1 cellular context compared by ENCODE assay signal in the genomic region with DNA sequence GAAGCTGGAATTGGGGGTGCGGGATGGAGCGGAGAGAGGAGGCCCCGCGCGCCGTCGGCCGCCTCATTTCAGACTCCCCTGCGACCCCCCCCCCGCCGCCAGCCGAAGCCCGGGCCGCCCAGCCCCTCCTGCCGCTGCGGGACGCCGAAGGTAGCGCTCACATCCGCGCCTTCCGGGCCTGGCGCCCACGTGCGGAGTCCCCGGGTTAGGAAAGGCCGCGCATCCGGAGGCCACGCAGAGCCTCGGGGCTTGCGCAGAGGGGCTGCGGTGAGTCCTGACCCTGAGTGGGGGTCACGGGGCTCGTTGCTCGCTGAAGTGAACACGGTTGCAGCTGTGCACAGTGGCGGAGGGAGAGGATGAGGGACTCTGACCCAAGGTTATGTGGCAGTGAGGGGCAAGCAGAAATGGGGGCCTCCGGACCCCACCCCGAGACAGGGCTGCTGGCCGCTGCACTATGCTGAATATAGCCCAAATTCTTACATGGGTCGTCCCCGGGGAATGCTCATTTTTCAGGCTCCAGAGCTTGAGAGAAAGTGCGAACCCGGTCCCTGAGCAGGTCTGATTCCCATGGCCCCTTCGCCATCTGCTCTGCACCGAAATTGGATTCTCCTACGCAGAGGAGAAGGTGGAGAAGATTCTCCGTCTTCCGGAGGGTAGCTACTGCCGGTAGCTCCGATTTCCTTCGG.
TF ChIP-seq lines count a peak whose summit lies in the region.

No MANE protein-coding gene starts in this region.

TF ChIP-seq in K562, 482 proteins besides CTCF, POLR2A, EP300 and RAD21 (continued from another document and continues in another):
- peak in 1 of 2 experiments; percentile 95; a peak in 2 of 4 replicates for TF ChIP-seq UBTF (IDR thresholded peaks at IDR 0.05; ENCODE audit: borderline replicate concordance in 1 of 2, low read depth in 2 of 2, low read length in 2 of 2)
- TF ChIP-seq CEBPZ (IDR thresholded peaks at IDR 0.05; ENCODE audit: borderline replicate concordance, low read depth, low read length), result no peak
- TF ChIP-seq ZNF583 (CRISPR knock-in tag; IDR thresholded peaks at IDR 0.05), result peak; percentile 16; the same call in 1 of the 2 replicates
- TF ChIP-seq NEUROD1 (IDR thresholded peaks at IDR 0.05; ENCODE audit: borderline replicate concordance, low read depth, low read length, partially characterized antibody), result peak; percentile 7
- no peak for TF ChIP-seq POLR2AphosphoS2 (IDR thresholded peaks at IDR 0.05; ENCODE audit: low read length)
- no peak for TF ChIP-seq TRIM24 (IDR thresholded peaks at IDR 0.05)
- TF ChIP-seq TCF7 (IDR thresholded peaks at IDR 0.05; ENCODE audit: borderline replicate concordance), result no peak
- peak; percentile 71 for TF ChIP-seq ETV5 (CRISPR knock-in tag; IDR thresholded peaks at IDR 0.05; ENCODE audit: low read depth)
- TF ChIP-seq SP2 (IDR thresholded peaks at IDR 0.05; ENCODE audit: extremely low read depth, low read depth, low read length, poor library complexity, severe bottlenecking), result no peak
- TF ChIP-seq ZBED1 (IDR thresholded peaks at IDR 0.05), result no peak
- TF ChIP-seq RNF2 (IDR thresholded peaks at IDR 0.05), result peak; percentile 63; the same call in 1 of the 2 replicates
- no peak for TF ChIP-seq GTF2F1 (IDR thresholded peaks at IDR 0.05; ENCODE audit: low read depth, low read length)
- TF ChIP-seq POLR2G (IDR thresholded peaks at IDR 0.05; ENCODE audit: low read depth, low read length), result peak; percentile 71
- TF ChIP-seq POLR2H (tag; IDR thresholded peaks at IDR 0.05; ENCODE audit: low read depth), result no peak
- no peak for TF ChIP-seq HNRNPK (IDR thresholded peaks at IDR 0.05; ENCODE audit: low read depth, low read length, poor library complexity, severe bottlenecking)
- TF ChIP-seq, protein P1, sequence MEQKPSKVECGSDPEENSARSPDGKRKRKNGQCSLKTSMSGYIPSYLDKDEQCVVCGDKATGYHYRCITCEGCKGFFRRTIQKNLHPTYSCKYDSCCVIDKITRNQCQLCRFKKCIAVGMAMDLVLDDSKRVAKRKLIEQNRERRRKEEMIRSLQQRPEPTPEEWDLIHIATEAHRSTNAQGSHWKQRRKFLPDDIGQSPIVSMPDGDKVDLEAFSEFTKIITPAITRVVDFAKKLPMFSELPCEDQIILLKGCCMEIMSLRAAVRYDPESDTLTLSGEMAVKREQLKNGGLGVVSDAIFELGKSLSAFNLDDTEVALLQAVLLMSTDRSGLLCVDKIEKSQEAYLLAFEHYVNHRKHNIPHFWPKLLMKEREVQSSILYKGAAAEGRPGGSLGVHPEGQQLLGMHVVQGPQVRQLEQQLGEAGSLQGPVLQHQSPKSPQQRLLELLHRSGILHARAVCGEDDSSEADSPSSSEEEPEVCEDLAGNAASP (IDR thresholded peaks at IDR 0.05), result no peak
- TF ChIP-seq, protein P2, sequence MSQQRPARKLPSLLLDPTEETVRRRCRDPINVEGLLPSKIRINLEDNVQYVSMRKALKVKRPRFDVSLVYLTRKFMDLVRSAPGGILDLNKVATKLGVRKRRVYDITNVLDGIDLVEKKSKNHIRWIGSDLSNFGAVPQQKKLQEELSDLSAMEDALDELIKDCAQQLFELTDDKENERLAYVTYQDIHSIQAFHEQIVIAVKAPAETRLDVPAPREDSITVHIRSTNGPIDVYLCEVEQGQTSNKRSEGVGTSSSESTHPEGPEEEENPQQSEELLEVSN (IDR thresholded peaks at IDR 0.05; ENCODE audit: borderline replicate concordance in 1 of 2, extremely low read depth in 1 of 2, insufficient read depth in 1 of 2, insufficient read length in 1 of 2, low read depth in 1 of 2, low read length in 1 of 2, poor library complexity in 1 of 2, severe bottlenecking in 1 of 2), result peak; percentile 89 to 96
- peak; percentile 18 for TF ChIP-seq POLR2B (IDR thresholded peaks at IDR 0.05; ENCODE audit: low read depth, partially characterized antibody)
- TF ChIP-seq, protein P3, sequence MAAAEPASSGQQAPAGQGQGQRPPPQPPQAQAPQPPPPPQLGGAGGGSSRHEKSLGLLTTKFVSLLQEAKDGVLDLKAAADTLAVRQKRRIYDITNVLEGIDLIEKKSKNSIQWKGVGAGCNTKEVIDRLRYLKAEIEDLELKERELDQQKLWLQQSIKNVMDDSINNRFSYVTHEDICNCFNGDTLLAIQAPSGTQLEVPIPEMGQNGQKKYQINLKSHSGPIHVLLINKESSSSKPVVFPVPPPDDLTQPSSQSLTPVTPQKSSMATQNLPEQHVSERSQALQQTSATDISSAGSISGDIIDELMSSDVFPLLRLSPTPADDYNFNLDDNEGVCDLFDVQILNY (CRISPR knock-in tag; IDR thresholded peaks at IDR 0.05), result no peak
- no peak for TF ChIP-seq SOX6 (IDR thresholded peaks at IDR 0.05)
- TF ChIP-seq ZNF512 (tag; IDR thresholded peaks at IDR 0.05), result no peak
- TF ChIP-seq SMAD3 (CRISPR knock-in tag; conservative IDR thresholded peaks at IDR 0.05), result no peak
- peak; percentile 80; the same call in 1 of the 2 replicates for TF ChIP-seq ZBTB43 (CRISPR knock-in tag; IDR thresholded peaks at IDR 0.05)
- TF ChIP-seq ZNF785 (CRISPR knock-in tag; IDR thresholded peaks at IDR 0.05), result no peak
- TF ChIP-seq ZNF586 (CRISPR knock-in tag; conservative IDR thresholded peaks at IDR 0.05), result no peak
- TF ChIP-seq E2F3 (CRISPR knock-in tag; IDR thresholded peaks at IDR 0.05), result peak; percentile 35; the same call in 1 of the 2 replicates
- TF ChIP-seq, protein P4, sequence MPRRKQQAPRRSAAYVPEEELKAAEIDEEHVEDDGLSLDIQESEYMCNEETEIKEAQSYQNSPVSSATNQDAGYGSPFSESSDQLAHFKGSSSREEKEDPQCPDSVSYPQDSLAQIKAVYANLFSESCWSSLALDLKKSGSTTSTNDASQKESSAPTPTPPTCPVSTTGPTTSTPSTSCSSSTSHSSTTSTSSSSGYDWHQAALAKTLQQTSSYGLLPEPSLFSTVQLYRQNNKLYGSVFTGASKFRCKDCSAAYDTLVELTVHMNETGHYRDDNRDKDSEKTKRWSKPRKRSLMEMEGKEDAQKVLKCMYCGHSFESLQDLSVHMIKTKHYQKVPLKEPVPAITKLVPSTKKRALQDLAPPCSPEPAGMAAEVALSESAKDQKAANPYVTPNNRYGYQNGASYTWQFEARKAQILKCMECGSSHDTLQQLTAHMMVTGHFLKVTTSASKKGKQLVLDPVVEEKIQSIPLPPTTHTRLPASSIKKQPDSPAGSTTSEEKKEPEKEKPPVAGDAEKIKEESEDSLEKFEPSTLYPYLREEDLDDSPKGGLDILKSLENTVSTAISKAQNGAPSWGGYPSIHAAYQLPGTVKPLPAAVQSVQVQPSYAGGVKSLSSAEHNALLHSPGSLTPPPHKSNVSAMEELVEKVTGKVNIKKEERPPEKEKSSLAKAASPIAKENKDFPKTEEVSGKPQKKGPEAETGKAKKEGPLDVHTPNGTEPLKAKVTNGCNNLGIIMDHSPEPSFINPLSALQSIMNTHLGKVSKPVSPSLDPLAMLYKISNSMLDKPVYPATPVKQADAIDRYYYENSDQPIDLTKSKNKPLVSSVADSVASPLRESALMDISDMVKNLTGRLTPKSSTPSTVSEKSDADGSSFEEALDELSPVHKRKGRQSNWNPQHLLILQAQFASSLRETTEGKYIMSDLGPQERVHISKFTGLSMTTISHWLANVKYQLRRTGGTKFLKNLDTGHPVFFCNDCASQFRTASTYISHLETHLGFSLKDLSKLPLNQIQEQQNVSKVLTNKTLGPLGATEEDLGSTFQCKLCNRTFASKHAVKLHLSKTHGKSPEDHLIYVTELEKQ (CRISPR knock-in tag; IDR thresholded peaks at IDR 0.05), result no peak
- TF ChIP-seq ZNF668 (CRISPR knock-in tag; IDR thresholded peaks at IDR 0.05), result no peak
- no peak for TF ChIP-seq MTA2 (IDR thresholded peaks at IDR 0.05; ENCODE audit: low read depth)
- 0 out of 2 replicates have a peak, but pooled peaks have one; percentile 12 for TF ChIP-seq MXI1 (IDR thresholded peaks at IDR 0.05; ENCODE audit: low read depth, low read length)
- no peak for TF ChIP-seq MED1 (CRISPR knock-in tag; IDR thresholded peaks at IDR 0.05; ENCODE audit: borderline replicate concordance)
- TF ChIP-seq DACH1 (IDR thresholded peaks at IDR 0.05; ENCODE audit: partially characterized antibody), result no peak
- peak; percentile 91 for TF ChIP-seq EP400 (IDR thresholded peaks at IDR 0.05)
- TF ChIP-seq MAFK (IDR thresholded peaks at IDR 0.05; ENCODE audit: low read length), result no peak
- TF ChIP-seq ZNF143 (CRISPR knock-in tag; IDR thresholded peaks at IDR 0.05), result 0 out of 2 replicates have a peak, but pooled peaks have one; percentile 23
- TF ChIP-seq PRPF4 (IDR thresholded peaks at IDR 0.05; ENCODE audit: insufficient read depth, low read depth, low read length, poor library complexity, severe bottlenecking), result no peak
- TF ChIP-seq MTA1 (IDR thresholded peaks at IDR 0.05; ENCODE audit: borderline replicate concordance), result no peak
- no peak for TF ChIP-seq KDM5B (IDR thresholded peaks at IDR 0.05; ENCODE audit: insufficient replicate concordance, low read depth, low read length)
- no peak for TF ChIP-seq ZNF197 (CRISPR knock-in tag; IDR thresholded peaks at IDR 0.05; ENCODE audit: low read depth)
- peak in 1 of 2 experiments; percentile 27; a peak in 2 of 4 replicates for TF ChIP-seq MAZ (CRISPR knock-in tag; conservative IDR thresholded peaks at IDR 0.05 in 1 of 2, IDR thresholded peaks at IDR 0.05 in 1 of 2)
- peak; percentile 60; the same call in 1 of the 2 replicates for TF ChIP-seq SAFB (IDR thresholded peaks at IDR 0.05; ENCODE audit: borderline replicate concordance, low read depth, low read length)
- no peak for TF ChIP-seq TAF15 (IDR thresholded peaks at IDR 0.05; ENCODE audit: low read depth, low read length)
- TF ChIP-seq BRD9 (IDR thresholded peaks at IDR 0.05; ENCODE audit: low read depth, partially characterized antibody), result no peak
- TF ChIP-seq HDAC3 (IDR thresholded peaks at IDR 0.05; ENCODE audit: borderline replicate concordance, partially characterized antibody), result no peak
- TF ChIP-seq NONO (IDR thresholded peaks at IDR 0.05; ENCODE audit: low read depth in 2 of 2, low read length in 1 of 2), result no peak
- TF ChIP-seq TSC22D4 (tag; IDR thresholded peaks at IDR 0.05), result no peak
- TF ChIP-seq HNRNPLL (IDR thresholded peaks at IDR 0.05; ENCODE audit: low read depth, low read length, poor library complexity, severe bottlenecking), result peak; percentile 52
